ENCODE assay signal across 28 cellular contexts in genomic region chr1:57190898-57191297, GRCh38.
"Had no signal": no experiment of that assay in that cellular context is flagged by ENCODE, and none has a peak within 500 bp of the region (broad histone marks: within the 10 kb centered on the region; RNA-seq: fewer than 3 reads in every experiment).

No MANE protein-coding gene starts in this region.

- H3K27me3 ChIP-seq: colonic mucosa, esophagus muscularis mucosa, esophagus squamous epithelium, foreskin keratinocyte, gastrocnemius medialis, gastroesophageal sphincter, heart left ventricle, heart right ventricle had no signal

- FAIRE-seq: colon, endometrium, endothelial cell of umbilical vein, frontal cortex had no signal

- H3K9me3 ChIP-seq: colonic mucosa, esophagus muscularis mucosa, esophagus squamous epithelium, gastrocnemius medialis, gastroesophageal sphincter, heart left ventricle, heart right ventricle had no signal

- H3K36me3 ChIP-seq: colonic mucosa, esophagus muscularis mucosa, esophagus squamous epithelium, gastrocnemius medialis, gastroesophageal sphincter, heart left ventricle, heart right ventricle had no signal

- H3K4me3 ChIP-seq: colonic mucosa, coronary artery, dorsolateral prefrontal cortex, esophagus muscularis mucosa, esophagus squamous epithelium, gastrocnemius medialis, gastroesophageal sphincter, heart left ventricle, heart right ventricle had no signal

- H3K4me1 ChIP-seq: colonic mucosa, esophagus muscularis mucosa, esophagus squamous epithelium, foreskin keratinocyte, gastrocnemius medialis, gastroesophageal sphincter, heart left ventricle, heart right ventricle had no signal

- DNase-seq: colonic mucosa; cortex of kidney; dermis blood vessel endothelial cell; dorsolateral prefrontal cortex; effector CD4-positive, alpha-beta T cell; effector CD8-positive, alpha-beta T cell; effector memory CD4-positive, alpha-beta T cell; effector memory CD8-positive, alpha-beta T cell; endodermal cell; erythroblast; esophagus squamous epithelium; foreskin fibroblast; foreskin keratinocyte; foreskin melanocyte; gastrocnemius medialis; glutamatergic neuron; head of caudate nucleus; heart left ventricle; heart right ventricle had no signal

- H3K27ac ChIP-seq: colonic mucosa, coronary artery, dorsolateral prefrontal cortex, epithelial cell of prostate, esophagus muscularis mucosa, esophagus squamous epithelium, foreskin keratinocyte, gastrocnemius medialis, gastroesophageal sphincter, heart left ventricle, heart right ventricle had no signal

- ATAC-seq: effector memory CD8-positive, alpha-beta T cell; esophagus mucosa; foreskin keratinocyte; gastrocnemius medialis; gastroesophageal sphincter; heart left ventricle; heart right ventricle had no signal
